20 cellular contexts compared by ENCODE assay signal in genomic region chr3:178054505-178054904, GRCh38.
A peak's percentile ranks its signal among the peaks of the same experiment; 100 is the strongest.
DNase-seq lines count a peak whose midpoint lies in the region; ATAC-seq, FAIRE-seq and TF ChIP-seq lines count a peak whose summit lies in the region.
"Had no signal": no experiment of that assay in that cellular context is flagged by ENCODE, and none has a peak within 500 bp of the region (broad histone marks: within the 10 kb centered on the region; RNA-seq: fewer than 3 reads in every experiment).

No MANE protein-coding gene starts in this region.

- H3K4me1 Mint-ChIP-seq in astrocyte (ENCODE audit: low read depth, unreplicated experiment): no peaks in the 10 kb centered on the region
- no peaks in the 10 kb centered on the region for H3K4me1 Mint-ChIP-seq in activated CD8-positive, alpha-beta memory T cell treated with anti-CD3 and anti-CD28 coated beads, Interleukin-2, amount 10 ng/mL, durations not matched to agents 7 days and 5 days

- H3K79me1 ChIP-seq in mesenchymal stem cell (replicated peaks; ENCODE audit: low read length, poor library complexity, severe bottlenecking): no peaks in the 10 kb centered on the region

- H3K27me3 ChIP-seq in astrocyte (ENCODE audit: insufficient read depth, low read length): no peaks in the 10 kb centered on the region
- H3K27me3 ChIP-seq in mesenchymal stem cell (ENCODE audit: control insufficient read depth in 1 of 2, insufficient read depth in 1 of 2, low read length in 2 of 2): no peaks in the 10 kb centered on the region
- H3K27me3 ChIP-seq: SJSA1 had no signal

- H2BK120ac ChIP-seq in mesenchymal stem cell (ENCODE audit: low read depth, low read length): no peak overlapping the region

- no peak overlapping the region for H3K4me3 ChIP-seq in astrocyte (ENCODE audit: insufficient read depth, low read depth, low read length)
- H3K4me3 ChIP-seq in mesenchymal stem cell (ENCODE audit: insufficient read depth in 1 of 2, low read depth in 1 of 2, low read length in 2 of 2): no peak overlapping the region
- H3K4me3 ChIP-seq: SJSA1 had no signal

- H3K18ac ChIP-seq in mesenchymal stem cell (ENCODE audit: low read depth in 1 of 2, low read length in 2 of 2): no peak overlapping the region

- H3K36me3 ChIP-seq in astrocyte (ENCODE audit: insufficient read depth, low read length): no peaks in the 10 kb centered on the region
- H3K36me3 ChIP-seq in mesenchymal stem cell (ENCODE audit: control insufficient read depth in 1 of 2, insufficient read depth in 2 of 2, low read depth in 1 of 2, low read length in 2 of 2): no peaks in the 10 kb centered on the region
- H3K36me3 ChIP-seq: SJSA1 had no signal

- no peaks in the 10 kb centered on the region for H3K79me2 ChIP-seq in astrocyte (ENCODE audit: insufficient read depth, low read length)

- no peak overlapping the region for H3K27ac Mint-ChIP-seq in astrocyte (ENCODE audit: unreplicated experiment)
- no peak overlapping the region for H3K27ac Mint-ChIP-seq in activated CD8-positive, alpha-beta memory T cell treated with anti-CD3 and anti-CD28 coated beads, Interleukin-2, amount 10 ng/mL, durations not matched to agents 7 days and 5 days
- H3K27ac Mint-ChIP-seq: CD4-positive, CD25-positive, alpha-beta regulatory T cell had no signal

- H3K9me3 Mint-ChIP-seq in astrocyte (ENCODE audit: unreplicated experiment): no peaks in the 10 kb centered on the region
- no peaks in the 10 kb centered on the region for H3K9me3 Mint-ChIP-seq in activated CD8-positive, alpha-beta memory T cell treated with anti-CD3 and anti-CD28 coated beads, Interleukin-2, amount 10 ng/mL, durations not matched to agents 7 days and 5 days (ENCODE audit: low read depth)
- H3K9me3 Mint-ChIP-seq: CD4-positive, CD25-positive, alpha-beta regulatory T cell had no signal

- no peak overlapping the region for H3K4ac ChIP-seq in mesenchymal stem cell (ENCODE audit: low read depth in 1 of 2, low read length in 2 of 2)

- peak overlapping the region; percentile 24 for H4K8ac ChIP-seq in mesenchymal stem cell (ENCODE audit: low read length)

- DNase-seq in NOMO-1 treated with DMSO at 0.1 percent for 48 hours (lab: John Stamatoyannopoulos, UW; ENCODE audit: unreplicated experiment) (peak; percentile 52), astrocyte (ENCODE audit: low read depth) (no peak), mesenchymal stem cell (no peak), COR-L47 (lab: John Stamatoyannopoulos, UW) (no peak)
- no peak for DNase-seq in stimulated activated CD4-positive, alpha-beta T cell treated with anti-CD3 and anti-CD28 coated beads, Interleukin-2, amount 100 ng/mL, for 24 hours
- no peak for DNase-seq in activated CD8-positive, alpha-beta memory T cell treated with anti-CD3 and anti-CD28 coated beads, Interleukin-2, amount 10 ng/mL, durations not matched to agents 7 days and 5 days
- DNase-seq: CD4-positive, CD25-positive, alpha-beta regulatory T cell; DMS79 treated with DMSO at 0.1 percent for 48 hours; Kasumi-1; MM.1S; NCI-H1092; NCI-H1436; NCI-H1930; NCI-H2227 treated with DMSO at 0.1 percent for 48 hours; NCI-H510A; NCI-H748 treated with DMSO at 0.1 percent for 48 hours; OCI-M1 had no signal

- H2AK5ac ChIP-seq in mesenchymal stem cell (ENCODE audit: low read length, severe bottlenecking): no peak overlapping the region

- no peak overlapping the region for H3K14ac ChIP-seq in mesenchymal stem cell (ENCODE audit: low read length in 2 of 2)

- H2AFZ ChIP-seq in astrocyte (ENCODE audit: low read depth, low read length): peak overlapping the region; percentile 19
- no peak overlapping the region for H2AFZ ChIP-seq in mesenchymal stem cell (ENCODE audit: low read depth, low read length)

- no peak overlapping the region for H2BK5ac ChIP-seq in mesenchymal stem cell (ENCODE audit: low read depth, low read length, poor library complexity, severe bottlenecking)

- no peak overlapping the region for H3K9ac ChIP-seq in astrocyte (ENCODE audit: low read length)
- no peak overlapping the region for H3K9ac ChIP-seq in mesenchymal stem cell (ENCODE audit: low read length)

- ATAC-seq in activated CD8-positive, alpha-beta memory T cell treated with anti-CD3 and anti-CD28 coated beads, Interleukin-2, amount 10 ng/mL, durations not matched to agents 7 days and 5 days: no peak
- no peak for ATAC-seq in HG03175 (IDR thresholded peaks at IDR 0.05; ENCODE audit: unreplicated experiment)
- ATAC-seq: Right ventricle myocardium inferior had no signal

- no peak overlapping the region for H2BK12ac ChIP-seq in mesenchymal stem cell (ENCODE audit: low read length in 2 of 2)

- H3K27me3 Mint-ChIP-seq in astrocyte (ENCODE audit: low read depth, unreplicated experiment): no peaks in the 10 kb centered on the region
- H3K27me3 Mint-ChIP-seq in activated CD8-positive, alpha-beta memory T cell treated with anti-CD3 and anti-CD28 coated beads, Interleukin-2, amount 10 ng/mL, durations not matched to agents 7 days and 5 days: no peaks in the 10 kb centered on the region
- H3K27me3 Mint-ChIP-seq: CD4-positive, CD25-positive, alpha-beta regulatory T cell had no signal

- H4K20me1 ChIP-seq in astrocyte (ENCODE audit: insufficient read depth, low read length): no peaks in the 10 kb centered on the region

- H2BK15ac ChIP-seq in mesenchymal stem cell (ENCODE audit: low read depth, poor library complexity, severe bottlenecking): no peak overlapping the region

- TF ChIP-seq CTCF in astrocyte (IDR thresholded peaks at IDR 0.05; ENCODE audit: insufficient read depth, low read depth, low read length): no peak

- no peak overlapping the region for H3K27ac ChIP-seq in astrocyte (ENCODE audit: low read depth, low read length)
- no peak overlapping the region for H3K27ac ChIP-seq in mesenchymal stem cell (ENCODE audit: low read length, poor library complexity, severe bottlenecking)
- H3K27ac ChIP-seq: SJSA1 had no signal

- H3K9me3 ChIP-seq in astrocyte (ENCODE audit: insufficient read depth, low read depth, low read length) (no peaks in the 10 kb centered on the region), mesenchymal stem cell (ENCODE audit: control insufficient read depth, low read length) (no peaks in the 10 kb centered on the region)
- H3K9me3 ChIP-seq: SJSA1 had no signal

- H3K4me2 ChIP-seq in astrocyte (ENCODE audit: low read length): no peak overlapping the region
- no peak overlapping the region for H3K4me2 ChIP-seq in mesenchymal stem cell (ENCODE audit: low read length, poor library complexity, severe bottlenecking)

- H4K91ac ChIP-seq in mesenchymal stem cell (ENCODE audit: low read length): no peak overlapping the region

- WGBS in mesenchymal stem cell: 93% methylated on average over 5 of the region's 5 CpGs

- no peaks in the 10 kb centered on the region for H3K36me3 Mint-ChIP-seq in astrocyte (ENCODE audit: low read depth, unreplicated experiment)
- no peaks in the 10 kb centered on the region for H3K36me3 Mint-ChIP-seq in activated CD8-positive, alpha-beta memory T cell treated with anti-CD3 and anti-CD28 coated beads, Interleukin-2, amount 10 ng/mL, durations not matched to agents 7 days and 5 days
- H3K36me3 Mint-ChIP-seq: CD4-positive, CD25-positive, alpha-beta regulatory T cell had no signal

- H3K4me1 ChIP-seq in astrocyte (ENCODE audit: insufficient read depth, low read length) (no peaks in the 10 kb centered on the region), mesenchymal stem cell (ENCODE audit: control insufficient read depth, insufficient read depth, low read depth, low read length) (no peaks in the 10 kb centered on the region)
- H3K4me1 ChIP-seq: SJSA1 had no signal

- no peak for FAIRE-seq in astrocyte (lab: Jason Lieb, UNC)

- no peak overlapping the region for H3K4me3 Mint-ChIP-seq in astrocyte (ENCODE audit: unreplicated experiment)
- H3K4me3 Mint-ChIP-seq in activated CD8-positive, alpha-beta memory T cell treated with anti-CD3 and anti-CD28 coated beads, Interleukin-2, amount 10 ng/mL, durations not matched to agents 7 days and 5 days: no peak overlapping the region
- H3K4me3 Mint-ChIP-seq: CD4-positive, CD25-positive, alpha-beta regulatory T cell had no signal

- CTCF ChIA-PET in activated CD8-positive, alpha-beta memory T cell treated with anti-CD3 and anti-CD28 coated beads, Interleukin-2, amount 10 ng/mL, durations not matched to agents 7 days and 5 days (lab: Charles Lee): no interaction called here

- H3K23ac ChIP-seq in mesenchymal stem cell (ENCODE audit: low read length in 2 of 2): no peak overlapping the region
